ENCODE assay signal across 8 cellular contexts in genomic region chr12:45216983-45217485, GRCh38. TPM values are rescaled to one million over a fixed set of nuclear protein-coding genes. Genes with fewer than 3 reads are reported as not detected.
A peak's percentile ranks its signal among the peaks of the same experiment; 100 is the strongest.
DNase-seq lines count a peak whose midpoint lies in the region; ATAC-seq and TF ChIP-seq lines count a peak whose summit lies in the region.

No MANE protein-coding gene starts in this region.

- TF ChIP-seq CTCF in BJ (IDR thresholded peaks at IDR 0.05; ENCODE audit: insufficient read depth, low read depth, low read length), result no peak
- TF ChIP-seq CTCF in MCF 10A (IDR thresholded peaks at IDR 0.05; ENCODE audit: unreplicated experiment), result no peak

- H3K4me1 Mint-ChIP-seq in MCF 10A (ENCODE audit: insufficient read depth, unreplicated experiment), result peaks cover 29% of the 10 kb centered on the region

- H3K9me3 ChIP-seq in mucosa of stomach (ENCODE audit: control insufficient read depth, low read length), result no peaks in the 10 kb centered on the region

- H3K27me3 ChIP-seq in BJ (ENCODE audit: control insufficient read depth, insufficient read depth, low read length) (no peaks in the 10 kb centered on the region), mucosa of stomach (ENCODE audit: control insufficient read depth, insufficient read depth, low read length) (no peaks in the 10 kb centered on the region)

- peaks cover 10% of the 10 kb centered on the region for H3K36me3 Mint-ChIP-seq in MCF 10A (ENCODE audit: insufficient read depth, unreplicated experiment)

- intact Hi-C loops in MCF 10A (cut with micrococcal nuclease), result loop anchor here (1.0 to 2.0 kb wide), 4 partner anchors 16 to 512 kb away; partner anchors contain the start of gene ARID2

- H3K4me3 Mint-ChIP-seq in MCF 10A (ENCODE audit: unreplicated experiment), result peak overlapping the region; percentile 89

- CTCF ChIA-PET in BJ (lab: Yijun Ruan, JAX) (interaction anchor here (0.6 to 2.0 kb wide), 5 partner anchors 19 to 525 kb away, joined by 3 to 4 read pairs (median 3); no protein-coding TSS in a partner anchor), MCF 10A (lab: Yijun Ruan, JAX) (interaction anchor here (0.6 to 1.9 kb wide), 7 partner anchors 17 to 208 kb away, joined by 3 to 22 read pairs (median 4); no protein-coding TSS in a partner anchor)

- peak overlapping the region; percentile 99 for H3K27ac Mint-ChIP-seq in MCF 10A (ENCODE audit: low read depth, unreplicated experiment)

- H3K36me3 ChIP-seq in BJ (ENCODE audit: control insufficient read depth, insufficient read depth, low read length), result no peaks in the 10 kb centered on the region
- no peaks in the 10 kb centered on the region for H3K36me3 ChIP-seq in mucosa of stomach (ENCODE audit: control insufficient read depth, insufficient read depth, low read length)

- no TSS peak for BruUV-seq in MCF 10A (replicated peaks; lab: Mats Ljungman, UMichigan)

- no peaks in the 10 kb centered on the region for H3K9me3 Mint-ChIP-seq in MCF 10A (ENCODE audit: unreplicated experiment)

- H3K9ac ChIP-seq in mucosa of stomach (ENCODE audit: low read length), result peak overlapping the region; percentile 81

- no peak for DNase-seq in BJ (ENCODE audit: low read depth)
- DNase-seq in KBM-7, result peak; percentile 19
- DNase-seq in MCF 10A (ENCODE audit: unreplicated experiment), result peak; percentile 27
- no peak for DNase-seq in GOT3 (lab: John Stamatoyannopoulos, UW)
- no peak for DNase-seq in T1000 (lab: John Stamatoyannopoulos, UW)
- no peak for DNase-seq in NCI-H1694 treated with DMSO at 0.1 percent for 48 hours (lab: John Stamatoyannopoulos, UW)

- H3K4me3 ChIP-seq in BJ (ENCODE audit: low read depth, low read length), result peak overlapping the region; percentile 82
- H3K4me3 ChIP-seq in mucosa of stomach (ENCODE audit: low read length), result peak overlapping the region; percentile 73

- POLR2A ChIA-PET in BJ (lab: Charles Lee), result no interaction called here
- POLR2A ChIA-PET in MCF 10A (lab: Yijun Ruan, JAX), result interaction anchor here (0.5 to 11.2 kb wide), 12 partner anchors 12 to 773 kb away, joined by 3 to 192 read pairs (median 17); partner anchors contain the start of genes ARID2 and SCAF11

- H3K4me1 ChIP-seq in mucosa of stomach (ENCODE audit: control insufficient read depth, insufficient read depth, low read length), result no peaks in the 10 kb centered on the region

- no peaks in the 10 kb centered on the region for H3K27me3 Mint-ChIP-seq in MCF 10A (ENCODE audit: insufficient read depth, unreplicated experiment)

- ATAC-seq in HG03520 (IDR thresholded peaks at IDR 0.05; ENCODE audit: unreplicated experiment), result no peak

- in situ Hi-C loops in KBM-7 (cut with MboI; ENCODE audit: low pct_unique_long_range_greater_than_20kb, low sequenced_read_pairs), result no loop called here

RNA-seq across cellular contexts. Expression of gene ANO6, which starts 1.1 kb away (rescaled TPM):
- polyA plus RNA-seq in BJ (2011; rRNA removed), result 45.8 and 72.3 TPM in 2 replicates
- polyA minus RNA-seq in BJ (2011; rRNA and poly(A)+ RNA removed), result 43.7 and 44.7 TPM in 2 replicates
- 25.4 and 31.8 TPM in 2 replicates for total RNA-seq in MCF 10A (2022)

Comparison
In these comparisons a context has a peak if more than half of its experiments do, and no peak if none do; other contexts are left out.
1. DNase-seq: peak in KBM-7 (single experiment) and MCF 10A (single experiment); none in BJ (single experiment), GOT3 (single experiment), T1000 (single experiment) and NCI-H1694 treated with DMSO at 0.1 percent for 48 hours (single experiment).